1 cellular context compared by ENCODE assay signal in the genomic region with DNA sequence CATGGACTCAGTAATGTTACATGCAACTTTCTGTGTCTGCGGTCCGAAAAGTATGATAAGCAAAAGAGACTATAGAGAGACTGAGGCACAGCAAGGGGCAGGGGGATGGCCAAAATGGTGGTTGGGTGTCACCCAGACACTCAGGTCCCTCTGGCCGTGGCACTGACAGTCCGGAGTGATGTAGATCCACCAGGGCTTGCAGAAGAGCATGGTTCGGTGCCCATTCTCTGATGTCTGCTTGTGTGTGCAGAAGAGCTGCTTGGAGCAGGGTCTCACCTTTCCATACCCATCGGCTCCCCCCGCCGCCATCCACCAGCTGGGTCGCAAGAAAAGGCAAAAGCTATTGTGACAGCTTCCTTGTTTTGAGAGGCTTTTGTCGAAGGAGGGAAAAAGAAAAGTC.
TF ChIP-seq lines count a peak whose summit lies in the region.

No MANE protein-coding gene starts in this region.

TF ChIP-seq in IMR-90, 13 proteins besides CTCF, POLR2A, EP300 and RAD21:
- TF ChIP-seq NFE2L2 (IDR thresholded peaks at IDR 0.05; ENCODE audit: low read depth, low read length) (no peak), CEBPB (IDR thresholded peaks at IDR 0.05; ENCODE audit: low read depth, low read length) (no peak)
- TF ChIP-seq, protein P1, sequence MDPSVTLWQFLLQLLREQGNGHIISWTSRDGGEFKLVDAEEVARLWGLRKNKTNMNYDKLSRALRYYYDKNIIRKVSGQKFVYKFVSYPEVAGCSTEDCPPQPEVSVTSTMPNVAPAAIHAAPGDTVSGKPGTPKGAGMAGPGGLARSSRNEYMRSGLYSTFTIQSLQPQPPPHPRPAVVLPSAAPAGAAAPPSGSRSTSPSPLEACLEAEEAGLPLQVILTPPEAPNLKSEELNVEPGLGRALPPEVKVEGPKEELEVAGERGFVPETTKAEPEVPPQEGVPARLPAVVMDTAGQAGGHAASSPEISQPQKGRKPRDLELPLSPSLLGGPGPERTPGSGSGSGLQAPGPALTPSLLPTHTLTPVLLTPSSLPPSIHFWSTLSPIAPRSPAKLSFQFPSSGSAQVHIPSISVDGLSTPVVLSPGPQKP (IDR thresholded peaks at IDR 0.05; ENCODE audit: borderline replicate concordance, low read depth, low read length) = no peak
TF ChIP-seq in IMR-90: peak in this region for 0.
